In the genomic region with DNA sequence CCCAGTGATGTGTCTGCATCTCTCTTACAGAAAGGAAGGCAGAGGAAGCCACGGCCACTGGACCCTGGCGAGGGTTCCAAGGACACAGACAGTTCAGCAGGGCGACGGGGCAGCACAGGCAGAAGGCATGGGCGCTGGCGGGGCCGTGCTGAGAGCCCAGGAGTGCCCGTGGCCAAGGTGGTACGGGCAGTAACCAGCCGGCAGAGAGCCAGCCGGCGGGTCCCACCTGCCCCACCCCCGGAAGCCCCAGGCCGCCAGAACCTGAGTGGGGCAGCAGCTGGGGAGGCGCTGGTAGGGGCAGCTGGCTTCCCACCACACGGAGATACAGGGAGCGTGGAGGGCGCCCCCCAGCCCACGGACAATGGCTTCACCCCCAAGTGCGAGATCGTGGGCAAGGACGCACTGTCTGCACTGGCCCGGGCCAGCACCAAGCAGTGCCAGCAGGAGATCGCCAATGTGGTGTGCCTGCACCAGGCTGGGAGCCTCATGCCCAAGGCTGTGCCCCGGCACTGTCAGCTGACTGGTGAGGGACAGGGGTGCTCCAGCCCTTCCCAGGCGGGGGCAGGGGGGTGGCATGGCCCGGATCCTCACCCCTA, we compare ENCODE assay signal across 16 cellular contexts. TPM values are rescaled to one million over a fixed set of nuclear protein-coding genes. Genes with fewer than 3 reads are reported as not detected.
DNase-seq lines count a peak whose midpoint lies in the region; ATAC-seq and TF ChIP-seq lines count a peak whose summit lies in the region.
"Had no signal": no experiment of that assay in that cellular context is flagged by ENCODE, and none has a peak within 500 bp of the region (broad histone marks: within the 10 kb centered on the region; RNA-seq: fewer than 3 reads in every experiment).

No MANE protein-coding gene starts in this region.

- CTCF ChIA-PET in Calu3 (lab: Charles Lee): no interaction called here

- H3K36me3 ChIP-seq in adrenal gland (replicated peaks in 1 of 2): peaks cover 0 to 50% of the 10 kb centered on the region in 2 donors
- peaks cover 15 to 69% (median 42%) of the 10 kb centered on the region in 3 donors for H3K36me3 ChIP-seq in esophagus squamous epithelium
- H3K36me3 ChIP-seq in lower lobe of right lung: peaks cover 59% of the 10 kb centered on the region

- no peak for TF ChIP-seq CTCF in adrenal gland (IDR thresholded peaks at IDR 0.05)
- no peak for TF ChIP-seq CTCF in esophagus squamous epithelium (IDR thresholded peaks at IDR 0.05)
- no peak for TF ChIP-seq CTCF in Calu3 (IDR thresholded peaks at IDR 0.05; ENCODE audit: unreplicated experiment)
- no peak for TF ChIP-seq CTCF in lower lobe of right lung (IDR thresholded peaks at IDR 0.05)

- TF ChIP-seq POLR2A in adrenal gland (IDR thresholded peaks at IDR 0.05) (no peak), esophagus squamous epithelium (IDR thresholded peaks at IDR 0.05) (no peak)

- H3K27me3 ChIP-seq in adrenal gland (no peaks in the 10 kb centered on the region), esophagus squamous epithelium (no peaks in the 10 kb centered on the region), lower lobe of right lung (ENCODE audit: low read depth) (no peaks in the 10 kb centered on the region)
- H3K27me3 ChIP-seq: BE2C had no signal

- H3K9me3 Mint-ChIP-seq in activated T-cell treated with anti-CD3 and anti-CD28 coated beads, Interleukin-2, amount 50 U/mL, for 4 hours: no peaks in the 10 kb centered on the region
- no peaks in the 10 kb centered on the region for H3K9me3 Mint-ChIP-seq in stimulated activated effector memory CD8-positive, alpha-beta T cell treated with anti-CD3 and anti-CD28 coated beads, Interleukin-12 subunit alpha, Interleukin-12 subunit beta, amount 100 ng/mL, for 72 hours
- no peaks in the 10 kb centered on the region for H3K9me3 Mint-ChIP-seq in Calu3 (ENCODE audit: low read depth, unreplicated experiment)
- H3K9me3 Mint-ChIP-seq: CD4-positive, CD25-positive, alpha-beta regulatory T cell had no signal

- H3K4me3 ChIP-seq in adrenal gland (no peak overlapping the region), esophagus squamous epithelium (no peak overlapping the region), lower lobe of right lung (no peak overlapping the region)

- BruUV-seq in Calu3 (replicated peaks; lab: Mats Ljungman, UMichigan): no TSS peak

- peaks cover 10% of the 10 kb centered on the region for H3K4me1 Mint-ChIP-seq in activated T-cell treated with anti-CD3 and anti-CD28 coated beads, Interleukin-2, amount 50 U/mL, for 4 hours (ENCODE audit: low read depth)
- H3K4me1 Mint-ChIP-seq in stimulated activated effector memory CD8-positive, alpha-beta T cell treated with anti-CD3 and anti-CD28 coated beads, Interleukin-12 subunit alpha, Interleukin-12 subunit beta, amount 100 ng/mL, for 72 hours: peaks cover 39% of the 10 kb centered on the region
- no peaks in the 10 kb centered on the region for H3K4me1 Mint-ChIP-seq in Calu3 (ENCODE audit: low read depth, unreplicated experiment)

- H3K27ac ChIP-seq in adrenal gland (no peak overlapping the region), esophagus squamous epithelium (no peak overlapping the region), lower lobe of right lung (no peak overlapping the region)

- DNase-seq in activated T-cell treated with anti-CD3 and anti-CD28 coated beads, Interleukin-2, amount 50 U/mL, for 1 hour: peak; percentile 11
- DNase-seq in activated T-cell treated with anti-CD3 and anti-CD28 coated beads, Interleukin-2, amount 50 U/mL, for 4 hours: no peak
- DNase-seq in adrenal gland: peak in 4 of 7 donors; percentile 11 to 48 (median 16)
- DNase-seq in mesenteric fat pad (ENCODE audit: low spot score): peak; percentile 74
- no peak for DNase-seq in stimulated activated effector memory CD8-positive, alpha-beta T cell treated with anti-CD3 and anti-CD28 coated beads, Interleukin-12 subunit alpha, Interleukin-12 subunit beta, amount 100 ng/mL, for 72 hours (ENCODE audit: low spot score in 2 of 2)
- no peak for DNase-seq in esophagus squamous epithelium (lab: John Stamatoyannopoulos, UW)
- no peak for DNase-seq in Calu3
- DNase-seq in lower lobe of right lung: no peak
- DNase-seq: BE2C; CD4-positive, CD25-positive, alpha-beta regulatory T cell; DMS53; NCI-H1417; NCI-H187; NCI-H226; NCI-H524 treated with DMSO at 0.1 percent for 48 hours had no signal

- ATAC-seq in activated T-cell treated with anti-CD3 and anti-CD28 coated beads, Interleukin-2, amount 50 U/mL, for 4 hours: no peak
- ATAC-seq in stimulated activated effector memory CD8-positive, alpha-beta T cell treated with anti-CD3 and anti-CD28 coated beads, Interleukin-12 subunit alpha, Interleukin-12 subunit beta, amount 100 ng/mL, for 72 hours: no peak
- ATAC-seq in lower lobe of right lung: no peak

- H3K27me3 Mint-ChIP-seq in activated T-cell treated with anti-CD3 and anti-CD28 coated beads, Interleukin-2, amount 50 U/mL, for 4 hours (ENCODE audit: low read depth): no peaks in the 10 kb centered on the region
- no peaks in the 10 kb centered on the region for H3K27me3 Mint-ChIP-seq in Calu3 (ENCODE audit: unreplicated experiment)
- H3K27me3 Mint-ChIP-seq: CD4-positive, CD25-positive, alpha-beta regulatory T cell had no signal

- H3K36me3 Mint-ChIP-seq in activated T-cell treated with anti-CD3 and anti-CD28 coated beads, Interleukin-2, amount 50 U/mL, for 4 hours (ENCODE audit: insufficient read depth): peaks cover 14% of the 10 kb centered on the region
- peaks cover 70% of the 10 kb centered on the region for H3K36me3 Mint-ChIP-seq in stimulated activated effector memory CD8-positive, alpha-beta T cell treated with anti-CD3 and anti-CD28 coated beads, Interleukin-12 subunit alpha, Interleukin-12 subunit beta, amount 100 ng/mL, for 72 hours
- peaks cover 37% of the 10 kb centered on the region for H3K36me3 Mint-ChIP-seq in Calu3 (ENCODE audit: insufficient read depth, unreplicated experiment)

- 86 to 92% (median 89%) methylated on average over 14 to 27 of the region's 27 CpGs for WGBS in adrenal gland, 4 donors
- 96 to 98% methylated on average over 7 to 8 of the region's 27 CpGs for WGBS in esophagus squamous epithelium, 2 donors

- intact Hi-C loops in adrenal gland (cut with DNase I) (no loop called here), esophagus squamous epithelium (cut with DNase I) (no loop called here), Calu3 (cut with micrococcal nuclease; ENCODE audit: unreplicated experiment) (no loop called here), lower lobe of right lung (cut with DNase I) (no loop called here)

- H3K4me3 Mint-ChIP-seq in activated T-cell treated with anti-CD3 and anti-CD28 coated beads, Interleukin-2, amount 50 U/mL, for 4 hours: no peak overlapping the region
- no peak overlapping the region for H3K4me3 Mint-ChIP-seq in stimulated activated effector memory CD8-positive, alpha-beta T cell treated with anti-CD3 and anti-CD28 coated beads, Interleukin-12 subunit alpha, Interleukin-12 subunit beta, amount 100 ng/mL, for 72 hours
- no peak overlapping the region for H3K4me3 Mint-ChIP-seq in Calu3 (ENCODE audit: low read depth, unreplicated experiment)

- H3K4me1 ChIP-seq in adrenal gland (replicated peaks in 1 of 2) (no peaks in the 10 kb centered on the region), esophagus squamous epithelium (peaks cover 2 to 5% (median 5%) of the 10 kb centered on the region in 3 donors), lower lobe of right lung (no peaks in the 10 kb centered on the region)
- H3K4me1 ChIP-seq: BE2C, Caco-2 had no signal

- H3K27ac Mint-ChIP-seq in stimulated activated effector memory CD8-positive, alpha-beta T cell treated with anti-CD3 and anti-CD28 coated beads, Interleukin-12 subunit alpha, Interleukin-12 subunit beta, amount 100 ng/mL, for 72 hours: peak overlapping the region; percentile 85
- no peak overlapping the region for H3K27ac Mint-ChIP-seq in Calu3 (ENCODE audit: unreplicated experiment)
- H3K27ac Mint-ChIP-seq: CD4-positive, CD25-positive, alpha-beta regulatory T cell had no signal

- H3K9me3 ChIP-seq in adrenal gland (replicated peaks in 1 of 3) (no peaks in the 10 kb centered on the region), esophagus squamous epithelium (no peaks in the 10 kb centered on the region), lower lobe of right lung (no peaks in the 10 kb centered on the region)
- H3K9me3 ChIP-seq: BE2C, Caco-2 had no signal

RNA-seq across cellular contexts. Expression of a gene that starts 7.8 kb away (rescaled TPM):
- total RNA-seq in activated T-cell treated with anti-CD3 and anti-CD28 coated beads, Interleukin-2, amount 50 U/mL, for 4 hours: 10 to 100 TPM; 23.8 to 25.0 (median 24.1) TPM
- total RNA-seq in adrenal gland: 10 to 100 TPM; 14.7 to 40.3 (median 33.5) TPM
- 10 to 100 TPM in 2 of 3 donors, 1 to 10 TPM in 1; 4.6 to 29.8 (median 16.2) TPM for polyA plus RNA-seq in adrenal gland
- total RNA-seq in mesenteric fat pad: 14.4 TPM
- total RNA-seq in esophagus squamous epithelium: 10 to 100 TPM; 10.0 to 17.5 (median 13.5) TPM
- total RNA-seq in Calu3 (2022): 44.3 and 49.3 TPM in 2 replicates
- 19.3 TPM for total RNA-seq in lower lobe of right lung

RNA-seq across cellular contexts. Expression of a gene that starts 19.3 kb away (rescaled TPM):
- total RNA-seq in activated T-cell treated with anti-CD3 and anti-CD28 coated beads, Interleukin-2, amount 50 U/mL, for 4 hours: 100 to 1,000 TPM in 2 of 3 donors, 10 to 100 TPM in 1; 85.2 to 109 (median 102) TPM
- 100 to 1,000 TPM in 2 of 8 donors, 10 to 100 TPM in 6; 75.0 to 130 (median 89.3) TPM for total RNA-seq in adrenal gland
- polyA plus RNA-seq in adrenal gland: 100 to 1,000 TPM in 2 of 3 donors, 10 to 100 TPM in 1; 96.4 to 287 (median 159) TPM
- total RNA-seq in mesenteric fat pad: 51.5 TPM
- total RNA-seq in esophagus squamous epithelium: 10 to 100 TPM; 58.0 to 77.7 (median 74.5) TPM
- total RNA-seq in Calu3 (2022): 79.0 and 84.0 TPM in 2 replicates
- total RNA-seq in lower lobe of right lung: 43.9 TPM

RNA-seq across cellular contexts. Expression of a gene that starts 19.3 kb away (rescaled TPM):
- 10 to 100 TPM; 12.2 to 13.3 (median 12.6) TPM for total RNA-seq in activated T-cell treated with anti-CD3 and anti-CD28 coated beads, Interleukin-2, amount 50 U/mL, for 4 hours
- total RNA-seq in adrenal gland: 1 to 10 TPM in 2 of 8 donors, under 1 TPM in 6; 0.18 to 1.2 (median 0.50) TPM
- polyA plus RNA-seq in adrenal gland: 1 to 10 TPM in 1 of 3 donors, under 1 TPM in 2; 0.48 to 1.5 (median 0.84) TPM
- total RNA-seq in mesenteric fat pad: not detected
- total RNA-seq in esophagus squamous epithelium: 1 to 10 TPM in 2 of 4 donors, under 1 TPM in 2; 0.57 to 2.7 (median 1.1) TPM
- 32.6 and 33.5 TPM in 2 replicates for total RNA-seq in Calu3 (2022)
- 1.8 TPM for total RNA-seq in lower lobe of right lung

RNA-seq across cellular contexts. Expression of a gene that starts 43.6 kb away (rescaled TPM):
- 100 to 1,000 TPM; 153 to 174 (median 159) TPM for total RNA-seq in activated T-cell treated with anti-CD3 and anti-CD28 coated beads, Interleukin-2, amount 50 U/mL, for 4 hours
- total RNA-seq in adrenal gland (100 to 1,000 TPM in 6 of 8 donors, 10 to 100 TPM in 2; 88.6 to 337 (median 110) TPM), mesenteric fat pad (126 TPM), esophagus squamous epithelium (100 to 1,000 TPM in 1 of 4 donors, 10 to 100 TPM in 3; 63.4 to 136 (median 77.9) TPM), Calu3 (2022) (205 and 212 TPM in 2 replicates), lower lobe of right lung (55.5 TPM)
- polyA plus RNA-seq in adrenal gland: 100 to 1,000 TPM in 1 of 3 donors, 10 to 100 TPM in 2; 38.0 to 305 (median 49.3) TPM

Comparison
In these comparisons a context has a peak if more than half of its experiments do, and no peak if none do; other contexts are left out.
1. DNase-seq: peak in activated T-cell treated with anti-CD3 and anti-CD28 coated beads, Interleukin-2, amount 50 U/mL, for 1 hour (single experiment), adrenal gland (4 of 7) and mesenteric fat pad (single experiment); none in activated T-cell treated with anti-CD3 and anti-CD28 coated beads, Interleukin-2, amount 50 U/mL, for 4 hours (single experiment), stimulated activated effector memory CD8-positive, alpha-beta T cell treated with anti-CD3 and anti-CD28 coated beads, Interleukin-12 subunit alpha, Interleukin-12 subunit beta, amount 100 ng/mL, for 72 hours (0 of 2), esophagus squamous epithelium (single experiment), Calu3 (single experiment) and lower lobe of right lung (single experiment).